10 cellular contexts compared by ENCODE assay signal in the genomic region with DNA sequence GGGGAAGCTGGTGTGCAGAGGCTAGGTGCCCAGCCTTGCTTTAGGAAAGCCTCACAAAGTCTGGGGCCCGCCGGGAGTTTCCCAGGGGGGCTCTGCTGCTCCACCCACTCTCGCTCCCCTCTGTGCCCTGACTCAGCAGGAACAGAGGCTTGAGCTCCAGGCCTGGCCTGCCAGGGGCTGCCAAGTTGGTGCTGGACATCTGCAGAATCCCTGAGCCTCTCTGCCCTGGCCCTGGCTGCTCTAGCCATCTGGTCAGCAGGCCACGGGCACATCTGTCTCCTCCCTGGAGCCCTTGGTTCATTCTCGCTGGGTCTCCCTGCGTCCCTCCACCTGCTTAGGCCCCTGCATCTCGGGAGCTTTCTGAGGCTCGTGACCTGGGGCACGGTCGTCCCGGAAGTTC. TPM values are rescaled to one million over a fixed set of nuclear protein-coding genes. Genes with fewer than 3 reads are reported as not detected.
DNase-seq lines count a peak whose midpoint lies in the region; ATAC-seq and TF ChIP-seq lines count a peak whose summit lies in the region.
"Had no signal": no experiment of that assay in that cellular context is flagged by ENCODE, and none has a peak within 500 bp of the region (broad histone marks: within the 10 kb centered on the region; RNA-seq: fewer than 3 reads in every experiment).

No MANE protein-coding gene starts in this region.

- peaks cover 0 to 5% (median 0%) of the 10 kb centered on the region in 11 donors for H3K9me3 Mint-ChIP-seq in naive thymus-derived CD4-positive, alpha-beta T cell

- DNase-seq in Right ventricle myocardium inferior (ENCODE audit: missing footprints), result no peak
- DNase-seq in cardiac septum (ENCODE audit: low spot score), result no peak
- DNase-seq in fibroblast of mammary gland (ENCODE audit: low read depth), result peak; percentile 16
- no peak for DNase-seq in naive thymus-derived CD4-positive, alpha-beta T cell
- no peak for DNase-seq in vagina (ENCODE audit: extremely low spot score in 2 of 2)
- no peak for DNase-seq in DMS153 (lab: John Stamatoyannopoulos, UW)
- DNase-seq: SW 1271 had no signal

- intact Hi-C loops in Right ventricle myocardium inferior (cut with DNase I), result loop anchor here (1.0 to 2.0 kb wide), 2 partner anchors 49 to 192 kb away; no protein-coding TSS in a partner anchor
- intact Hi-C loops in cardiac septum (cut with DNase I), result loop anchor here (2.0 to 5.0 kb wide), 2 partner anchors 38 to 193 kb away; no protein-coding TSS in a partner anchor
- intact Hi-C loops in naive thymus-derived CD4-positive, alpha-beta T cell (cut with micrococcal nuclease), result loop anchor here (1.0 kb wide), 3 partner anchors 25 to 192 kb away; no protein-coding TSS in a partner anchor
- intact Hi-C loops in vagina (cut with DNase I), result loop anchor here (10.0 kb wide), 1 partner anchor 181 kb away; no protein-coding TSS in a partner anchor

- no peaks in the 10 kb centered on the region for H3K36me3 Mint-ChIP-seq in naive thymus-derived CD4-positive, alpha-beta T cell

- H3K36me3 ChIP-seq in naive thymus-derived CD4-positive, alpha-beta T cell (ENCODE audit: control insufficient read depth in 2 of 3, insufficient read depth in 3 of 3, low read length in 3 of 3), result no peaks in the 10 kb centered on the region
- no peaks in the 10 kb centered on the region for H3K36me3 ChIP-seq in vagina

- peak overlapping the region in 3 of 9 donors; percentile 62 to 81 (median 79) for H3K27ac Mint-ChIP-seq in naive thymus-derived CD4-positive, alpha-beta T cell

- TF ChIP-seq POLR2A in vagina (IDR thresholded peaks at IDR 0.05), result no peak

- H3K27me3 ChIP-seq in naive thymus-derived CD4-positive, alpha-beta T cell (ENCODE audit: control insufficient read depth in 2 of 2, insufficient read depth in 2 of 2, low read length in 2 of 2), result no peaks in the 10 kb centered on the region
- H3K27me3 ChIP-seq in vagina, result no peaks in the 10 kb centered on the region

- CTCF ChIA-PET in naive thymus-derived CD4-positive, alpha-beta T cell (lab: Charles Lee), result interaction anchor here (0.7 to 0.8 kb wide), 3 partner anchors 175 to 193 kb away, joined by 3 to 5 read pairs (median 3); no protein-coding TSS in a partner anchor

- TF ChIP-seq CTCF in fibroblast of mammary gland (conservative IDR thresholded peaks at IDR 0.05; ENCODE audit: control insufficient read depth, insufficient read depth, low read depth, low read length) (no peak), vagina (IDR thresholded peaks at IDR 0.05) (no peak)

- H3K4me3 Mint-ChIP-seq in naive thymus-derived CD4-positive, alpha-beta T cell, result peak overlapping the region in 9 of 10 donors; percentile 6 to 76 (median 57)

- peak; percentile 38 for ATAC-seq in Right ventricle myocardium inferior
- ATAC-seq in naive thymus-derived CD4-positive, alpha-beta T cell, result no peak
- ATAC-seq in GM18873 (IDR thresholded peaks at IDR 0.05; ENCODE audit: low FRiP score, unreplicated experiment), result no peak
- no peak for ATAC-seq in HG02763 (IDR thresholded peaks at IDR 0.05; ENCODE audit: unreplicated experiment)

- H3K4me3 ChIP-seq in fibroblast of mammary gland (ENCODE audit: control insufficient read depth, low read depth, low read length), result no peak overlapping the region
- H3K4me3 ChIP-seq in naive thymus-derived CD4-positive, alpha-beta T cell (ENCODE audit: low read length), result peak overlapping the region; percentile 27
- peak overlapping the region; percentile 33 to 47 for H3K4me3 ChIP-seq in vagina

- peak overlapping the region; percentile 48 for H3K27ac ChIP-seq in naive thymus-derived CD4-positive, alpha-beta T cell (ENCODE audit: low read depth, low read length)
- H3K27ac ChIP-seq in vagina, result peak overlapping the region; percentile 13
- H3K27ac ChIP-seq: C4-2B had no signal

- H3K4me1 Mint-ChIP-seq in naive thymus-derived CD4-positive, alpha-beta T cell, result peaks cover 6 to 24% (median 13%) of the 10 kb centered on the region in 7 donors

- H3K9me3 ChIP-seq in naive thymus-derived CD4-positive, alpha-beta T cell (ENCODE audit: control insufficient read depth in 2 of 3, low read length in 3 of 3), result no peaks in the 10 kb centered on the region
- H3K9me3 ChIP-seq in vagina, result no peaks in the 10 kb centered on the region

- POLR2A ChIA-PET in naive thymus-derived CD4-positive, alpha-beta T cell (lab: Charles Lee), result interaction anchor here (1.2 to 2.2 kb wide), 2 partner anchors 24 to 163 kb away, joined by 3 to 11 read pairs; no protein-coding TSS in a partner anchor

- peaks cover 0 to 21% of the 10 kb centered on the region in 2 donors for H3K4me1 ChIP-seq in naive thymus-derived CD4-positive, alpha-beta T cell (ENCODE audit: control insufficient read depth in 2 of 2, insufficient read depth in 2 of 2, low read length in 2 of 2)
- peaks cover 29% of the 10 kb centered on the region for H3K4me1 ChIP-seq in vagina

- peaks cover 0 to 17% (median 7%) of the 10 kb centered on the region in 5 donors for H3K27me3 Mint-ChIP-seq in naive thymus-derived CD4-positive, alpha-beta T cell

RNA-seq across cellular contexts. Expression of a gene that starts 0.6 kb away (rescaled TPM):
- total RNA-seq in Right ventricle myocardium inferior (9.5 TPM), cardiac septum (9.6 TPM), vagina (2.0 TPM)
- 1 to 10 TPM in 1 of 5 experiments, under 1 TPM in 3, not detected in 1; 0.69 to 2.7 (median 0.81) TPM for total RNA-seq in naive thymus-derived CD4-positive, alpha-beta T cell
- polyA plus RNA-seq in naive thymus-derived CD4-positive, alpha-beta T cell, result under 1 TPM; 0.16 to 0.19 TPM

RNA-seq across cellular contexts. Expression of a gene that starts 9.1 kb away (rescaled TPM):
- not detected for total RNA-seq in Right ventricle myocardium inferior
- not detected for total RNA-seq in cardiac septum
- not detected for total RNA-seq in naive thymus-derived CD4-positive, alpha-beta T cell
- polyA plus RNA-seq in naive thymus-derived CD4-positive, alpha-beta T cell, result not detected
- not detected for total RNA-seq in vagina

RNA-seq across cellular contexts. Expression of a gene that starts 55.0 kb away (rescaled TPM):
- total RNA-seq in Right ventricle myocardium inferior (2.7 TPM), cardiac septum (3.6 TPM), vagina (3.7 TPM)
- 10 to 100 TPM in 1 of 5 experiments, 1 to 10 TPM in 4; 2.4 to 34.7 (median 3.6) TPM for total RNA-seq in naive thymus-derived CD4-positive, alpha-beta T cell
- 1 to 10 TPM; 2.6 TPM for polyA plus RNA-seq in naive thymus-derived CD4-positive, alpha-beta T cell
